In genomic region chr6:101397199-101397598, GRCh38 we compare ENCODE assay signal across 9 cellular contexts. TPM values are rescaled to one million over a fixed set of nuclear protein-coding genes. Genes with fewer than 3 reads are reported as not detected.
DNase-seq lines count a peak whose midpoint lies in the region; ATAC-seq and TF ChIP-seq lines count a peak whose summit lies in the region.
"Had no signal": no experiment of that assay in that cellular context is flagged by ENCODE, and none has a peak within 500 bp of the region (broad histone marks: within the 10 kb centered on the region; RNA-seq: fewer than 3 reads in every experiment).

No MANE protein-coding gene starts in this region.

- no peak overlapping the region for H3K4me3 ChIP-seq in fibroblast of the aortic adventitia (ENCODE audit: low read depth, low read length)

- DNase-seq in DMS 273 (lab: John Stamatoyannopoulos, UW; ENCODE audit: unreplicated experiment) (peak; percentile 51), LHCN-M2 (ENCODE audit: low read depth) (peak; percentile 23), OCI-M1 (lab: John Stamatoyannopoulos, UW) (peak; percentile 40), fibroblast of the aortic adventitia (ENCODE audit: low read depth) (peak; percentile 55), LoVo (ENCODE audit: low spot score) (no peak), mesenteric fat pad (ENCODE audit: low spot score) (no peak)

- ATAC-seq in GM19023 (IDR thresholded peaks at IDR 0.05; ENCODE audit: unreplicated experiment) (no peak), GM21381 (IDR thresholded peaks at IDR 0.05; ENCODE audit: unreplicated experiment) (no peak)
- ATAC-seq: T-cell had no signal

- TF ChIP-seq CTCF in fibroblast of the aortic adventitia (IDR thresholded peaks at IDR 0.05; ENCODE audit: insufficient read depth, low read length): no peak

RNA-seq across cellular contexts. Expression of gene GRIK2, which starts 3.7 kb away (rescaled TPM):
- 2.9 and 6.2 TPM in 2 replicates for total RNA-seq in LHCN-M2 (2014; rRNA removed)
- polyA plus RNA-seq in LHCN-M2 (2012): 6.4 TPM
- 8.3 and 8.9 TPM in 2 replicates for total RNA-seq in fibroblast of the aortic adventitia (ENCODE audit: low replicate concordance)
- total RNA-seq in mesenteric fat pad: not detected

Comparison
In these comparisons a context has a peak if more than half of its experiments do, and no peak if none do; other contexts are left out.
1. DNase-seq: peak in DMS 273 (single experiment), LHCN-M2 (single experiment), OCI-M1 (single experiment) and fibroblast of the aortic adventitia (single experiment); none in LoVo (single experiment) and mesenteric fat pad (single experiment).